ENCODE assay signal across 8 cellular contexts in genomic region chr5:122846051-122846567, GRCh38. TPM values are rescaled to one million over a fixed set of nuclear protein-coding genes. Genes with fewer than 3 reads are reported as not detected.
DNase-seq lines count a peak whose midpoint lies in the region; ATAC-seq and TF ChIP-seq lines count a peak whose summit lies in the region.

No MANE protein-coding gene starts in this region.

- peaks cover 7% of the 10 kb centered on the region for H3K4me1 ChIP-seq in mucosa of descending colon (ENCODE audit: low read depth)

- peak; percentile 15 for DNase-seq in GM20000 (ENCODE audit: low spot score)
- peak; percentile 67 for DNase-seq in NCI-H748 (lab: John Stamatoyannopoulos, UW; ENCODE audit: unreplicated experiment)
- DNase-seq in choroid plexus epithelial cell (ENCODE audit: low read depth): peak; percentile 73
- no peak for DNase-seq in mucosa of descending colon
- DNase-seq in stimulated activated CD4-positive, alpha-beta T cell treated with anti-CD3 and anti-CD28 coated beads, Interleukin-4, amount 100 ng/mL, for 4 hours: no peak
- DNase-seq in NCI-H526 treated with DMSO at 0.1 percent for 48 hours (lab: John Stamatoyannopoulos, UW): no peak
- DNase-seq in NK-92 (lab: John Stamatoyannopoulos, UW; ENCODE audit: unreplicated experiment): no peak

- no peak for TF ChIP-seq CTCF in GM20000 (IDR thresholded peaks at IDR 0.05; ENCODE audit: extremely low read depth, missing control alignments)
- TF ChIP-seq CTCF in choroid plexus epithelial cell (conservative IDR thresholded peaks at IDR 0.05; ENCODE audit: low read depth, low read length): no peak
- no peak for TF ChIP-seq CTCF in mucosa of descending colon (IDR thresholded peaks at IDR 0.05)

- H3K9me3 ChIP-seq in mucosa of descending colon: no peaks in the 10 kb centered on the region

- ATAC-seq in mucosa of descending colon: no peak
- ATAC-seq in GM21367 (IDR thresholded peaks at IDR 0.05; ENCODE audit: unreplicated experiment): no peak

- H3K36me3 ChIP-seq in mucosa of descending colon (ENCODE audit: low read depth): no peaks in the 10 kb centered on the region

- intact Hi-C loops in mucosa of descending colon (cut with DNase I, micrococcal nuclease): no loop called here

- peak overlapping the region; percentile 77 for H3K4me3 ChIP-seq in choroid plexus epithelial cell (ENCODE audit: low read depth, low read length)
- H3K4me3 ChIP-seq in mucosa of descending colon: peak overlapping the region; percentile 67

RNA-seq across cellular contexts. Expression of gene SNX24, which starts 0.7 kb away (rescaled TPM):
- 10 to 100 TPM; 15.4 to 17.5 (median 15.7) TPM for total RNA-seq in mucosa of descending colon

Comparison
In these comparisons a context has a peak if more than half of its experiments do, and no peak if none do; other contexts are left out.
1. DNase-seq: peak in GM20000 (single experiment), NCI-H748 (single experiment) and choroid plexus epithelial cell (single experiment); none in mucosa of descending colon (0 of 3), stimulated activated CD4-positive, alpha-beta T cell treated with anti-CD3 and anti-CD28 coated beads, Interleukin-4, amount 100 ng/mL, for 4 hours (0 of 2), NCI-H526 treated with DMSO at 0.1 percent for 48 hours (single experiment) and NK-92 (single experiment).